Comparison of ENCODE assay signal across 20 cellular contexts in the genomic region with DNA sequence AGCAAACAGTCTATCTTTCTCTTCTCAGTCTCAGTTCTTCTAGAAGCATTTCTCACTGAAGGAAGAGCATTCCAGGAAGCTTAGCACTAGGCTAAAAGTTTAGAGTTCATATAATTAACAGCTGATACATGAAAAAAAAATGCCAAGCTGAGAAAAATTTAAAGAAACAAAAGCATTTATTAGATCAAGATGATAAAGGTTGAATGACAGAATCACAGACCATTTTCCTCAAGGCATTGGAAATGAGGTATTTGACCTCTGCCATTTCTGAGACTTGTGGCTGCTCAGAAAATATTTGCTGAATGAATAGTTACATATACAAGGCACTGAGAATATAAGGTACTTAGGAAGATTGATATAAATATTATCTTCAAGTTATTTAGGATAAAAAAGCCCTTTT.
DNase-seq lines count a peak whose midpoint lies in the region; ATAC-seq and TF ChIP-seq lines count a peak whose summit lies in the region.
"Had no signal": no experiment of that assay in that cellular context is flagged by ENCODE, and none has a peak within 500 bp of the region (broad histone marks: within the 10 kb centered on the region; RNA-seq: fewer than 3 reads in every experiment).

No MANE protein-coding gene starts in this region.

- no peaks in the 10 kb centered on the region for H3K36me3 ChIP-seq in spleen
- H3K36me3 ChIP-seq in right atrium auricular region = no peaks in the 10 kb centered on the region
- H3K36me3 ChIP-seq: gastroesophageal sphincter had no signal

- H3K4me1 ChIP-seq in spleen (no peaks in the 10 kb centered on the region), right atrium auricular region (no peaks in the 10 kb centered on the region)
- H3K4me1 ChIP-seq: psoas muscle had no signal

- H3K9me3 ChIP-seq in spleen = peaks cover 0 to 18% (median 0%) of the 10 kb centered on the region in 8 donors
- no peaks in the 10 kb centered on the region for H3K9me3 ChIP-seq in right atrium auricular region
- H3K9me3 ChIP-seq: gastroesophageal sphincter, psoas muscle had no signal

- intact Hi-C loops in spleen (cut with DNase I; ENCODE audit: low total_unique reads) = no loop called here

- H3K27ac ChIP-seq in spleen (no peak overlapping the region), right atrium auricular region (no peak overlapping the region)
- H3K27ac ChIP-seq: psoas muscle had no signal

- ATAC-seq in HG02852 (IDR thresholded peaks at IDR 0.05; ENCODE audit: unreplicated experiment) = no peak
- ATAC-seq: A549, gastroesophageal sphincter, psoas muscle had no signal

- no peaks in the 10 kb centered on the region for H3K27me3 ChIP-seq in spleen (replicated peaks in 1 of 7)
- no peaks in the 10 kb centered on the region for H3K27me3 ChIP-seq in right atrium auricular region
- H3K27me3 ChIP-seq: gastroesophageal sphincter had no signal

- TF ChIP-seq CTCF in choroid plexus epithelial cell (conservative IDR thresholded peaks at IDR 0.05; ENCODE audit: low read depth, low read length) = no peak
- TF ChIP-seq CTCF in spleen (IDR thresholded peaks at IDR 0.05 in 8 of 11, conservative IDR thresholded peaks at IDR 0.05 in 3 of 11) = no peak
- TF ChIP-seq CTCF in right atrium auricular region (IDR thresholded peaks at IDR 0.05) = no peak

- peak; percentile 9 for DNase-seq in AG08395 (ENCODE audit: low spot score)
- peak; percentile 77 for DNase-seq in LHCN-M2 (ENCODE audit: low read depth)
- peak; percentile 71 for DNase-seq in choroid plexus epithelial cell (ENCODE audit: low read depth)
- DNase-seq in kidney tubule cell (ENCODE audit: low spot score) = peak; percentile 4
- DNase-seq in SK-N-DZ (ENCODE audit: low spot score) = no peak
- no peak for DNase-seq in spleen
- no peak for DNase-seq in right atrium auricular region (ENCODE audit: low spot score)
- DNase-seq: activated CD4-positive, alpha-beta memory T cell treated with anti-CD3 and anti-CD28 coated beads, Interleukin-2, amount 10 ng/mL, durations not matched to agents 7 days and 5 days; activated naive CD4-positive, alpha-beta T cell treated with Interleukin-2 at 50 U/mL for 16 hours; activated T-cell treated with anti-CD3 and anti-CD28 coated beads, Interleukin-2, amount 50 U/mL, for 1 hour; aorta; H9; mesendoderm; NCI-H2081; NCI-H524 treated with DMSO at 0.1 percent for 48 hours; psoas muscle; stimulated activated CD4-positive, alpha-beta T cell treated with anti-CD3 and anti-CD28 coated beads, Interleukin-15, amount 100 ng/mL, for 24 hours had no signal

- no peak for TF ChIP-seq POLR2A in spleen (IDR thresholded peaks at IDR 0.05)

- no peak overlapping the region for H3K4me3 ChIP-seq in choroid plexus epithelial cell (ENCODE audit: low read depth, low read length)
- H3K4me3 ChIP-seq in spleen = no peak overlapping the region
- H3K4me3 ChIP-seq in right atrium auricular region = no peak overlapping the region
- H3K4me3 ChIP-seq: A549, gastroesophageal sphincter, psoas muscle had no signal

Comparison
In these comparisons a context has a peak if more than half of its experiments do, and no peak if none do; other contexts are left out.
1. DNase-seq: peak in AG08395 (single experiment), LHCN-M2 (single experiment), choroid plexus epithelial cell (single experiment) and kidney tubule cell (single experiment); none in SK-N-DZ (single experiment), spleen (single experiment) and right atrium auricular region (single experiment).